Comparison of ENCODE assay signal across 8 cellular contexts in genomic region chr6:146347090-146347489, GRCh38.
"Had no signal": no experiment of that assay in that cellular context is flagged by ENCODE, and none has a peak within 500 bp of the region (broad histone marks: within the 10 kb centered on the region; RNA-seq: fewer than 3 reads in every experiment).

No MANE protein-coding gene starts in this region.

- FAIRE-seq: K562 had no signal

- H3K4me3 ChIP-seq: HAP-1, K562 had no signal

- ATAC-seq: HCT116, K562 had no signal

- H3K36me3 ChIP-seq: HAP-1 had no signal

- H3K27ac ChIP-seq: HL-60 had no signal

- H3K9me3 ChIP-seq: HAP-1 had no signal

- DNase-seq: GOT3, H7, HFFc6, IMR-90 had no signal
